In the genomic region with DNA sequence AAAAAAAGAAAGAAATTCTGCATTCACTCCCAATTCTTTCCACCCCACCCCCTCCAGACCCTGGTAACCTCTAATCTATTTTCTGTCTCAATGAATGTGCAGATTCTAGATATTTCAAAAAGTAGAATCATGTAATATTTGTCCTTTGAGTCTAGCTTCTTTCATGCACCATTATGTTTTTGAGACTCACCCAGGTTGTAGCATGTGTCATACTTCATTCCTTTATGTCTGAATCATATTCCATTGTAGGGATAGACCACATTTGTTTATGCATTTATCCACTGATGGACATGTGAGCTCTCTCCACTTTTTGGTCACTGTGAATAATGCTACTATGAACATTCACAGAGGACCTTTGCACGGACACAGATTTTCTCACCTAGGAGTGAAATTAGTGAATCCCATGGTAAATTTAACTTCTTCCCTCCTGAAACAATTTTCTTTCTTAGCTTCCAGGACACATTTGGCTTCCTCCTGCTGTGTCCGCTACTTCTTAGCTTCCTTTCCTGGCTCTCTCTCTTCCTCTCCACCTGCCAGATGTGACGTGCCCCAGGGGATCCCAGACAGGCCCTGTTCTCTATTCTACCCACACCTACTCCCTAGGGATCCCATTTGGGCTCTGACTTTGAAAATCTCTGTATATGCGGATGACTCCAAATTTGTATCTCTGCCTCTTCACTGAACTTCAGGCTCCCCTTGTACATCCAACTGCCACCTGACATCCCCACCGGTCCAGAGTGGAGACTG, we compare ENCODE assay signal across 8 cellular contexts. TPM values are rescaled to one million over a fixed set of nuclear protein-coding genes. Genes with fewer than 3 reads are reported as not detected.
DNase-seq lines count a peak whose midpoint lies in the region; ATAC-seq and TF ChIP-seq lines count a peak whose summit lies in the region.

No MANE protein-coding gene starts in this region.

- no peak overlapping the region for H2AFZ ChIP-seq in SK-N-SH (ENCODE audit: low read depth)

- CTCF ChIA-PET in SK-N-SH (lab: Yijun Ruan, JAX), result interaction anchor here (6.6 kb wide), 1 partner anchor 240 kb away, joined by 68 read pairs; no protein-coding TSS in a partner anchor

- ATAC-seq in thoracic aorta (ENCODE audit: insufficient number of reproducible peaks, low FRiP score, low read depth), result peak; percentile 18
- no peak for ATAC-seq in natural killer cell treated with Interleukin-12 subunit alpha and Interleukin-12 subunit beta and Interleukin-15 and Interleukin-18, amount 100 ng/mL, for 72 hours

- no peak overlapping the region for H3K27ac Mint-ChIP-seq in natural killer cell treated with Interleukin-12 subunit alpha and Interleukin-12 subunit beta and Interleukin-15 and Interleukin-18, amount 100 ng/mL, for 72 hours

- no peak for TF ChIP-seq POLR2A in esophagus muscularis mucosa (IDR thresholded peaks at IDR 0.05; ENCODE audit: low read depth)

- H4K20me1 ChIP-seq in SK-N-SH (ENCODE audit: insufficient read depth), result no peaks in the 10 kb centered on the region

- POLR2A ChIA-PET in SK-N-SH (lab: Yijun Ruan, JAX), result no interaction called here

- no peaks in the 10 kb centered on the region for H3K79me2 ChIP-seq in SK-N-SH (ENCODE audit: insufficient read depth)

- H3K9me3 ChIP-seq in SK-N-SH (no peaks in the 10 kb centered on the region), thoracic aorta (no peaks in the 10 kb centered on the region), esophagus muscularis mucosa (peaks cover 0 to 11% (median 3%) of the 10 kb centered on the region in 4 donors), right atrium auricular region (peaks cover 0 to 7% of the 10 kb centered on the region in 2 donors)

- no peaks in the 10 kb centered on the region for H3K27me3 Mint-ChIP-seq in natural killer cell treated with Interleukin-12 subunit alpha and Interleukin-12 subunit beta and Interleukin-15 and Interleukin-18, amount 100 ng/mL, for 72 hours

- H3K4me2 ChIP-seq in SK-N-SH, result no peak overlapping the region

- TF ChIP-seq CTCF in SK-N-SH (IDR thresholded peaks at IDR 0.05) (no peak), fibroblast of villous mesenchyme (IDR thresholded peaks at IDR 0.05; ENCODE audit: insufficient read depth, low read depth, low read length) (no peak), thoracic aorta (IDR thresholded peaks at IDR 0.05) (no peak), esophagus muscularis mucosa (IDR thresholded peaks at IDR 0.05) (no peak), right atrium auricular region (IDR thresholded peaks at IDR 0.05) (no peak)

- H3K4me1 ChIP-seq in SK-N-SH (ENCODE audit: control insufficient read depth in 1 of 2, insufficient read depth in 2 of 2, low read depth in 1 of 2, low read length in 1 of 2), result peaks cover 0 to 12% of the 10 kb centered on the region in 2 experiments; a peak in 1 of 4 replicates
- H3K4me1 ChIP-seq in thoracic aorta (ENCODE audit: control insufficient read depth in 1 of 2, low read depth in 2 of 2), result peaks cover 7 to 16% of the 10 kb centered on the region in 2 donors
- H3K4me1 ChIP-seq in esophagus muscularis mucosa, result peaks cover 0 to 8% (median 8%) of the 10 kb centered on the region in 4 donors
- no peaks in the 10 kb centered on the region for H3K4me1 ChIP-seq in right atrium auricular region

- no peaks in the 10 kb centered on the region for H3K9me2 ChIP-seq in SK-N-SH

- H3K4me3 ChIP-seq in SK-N-SH (ENCODE audit: low read depth in 2 of 2, low read length in 1 of 2) (no peak overlapping the region), fibroblast of villous mesenchyme (ENCODE audit: low read depth, low read length) (no peak overlapping the region), thoracic aorta (no peak overlapping the region), esophagus muscularis mucosa (no peak overlapping the region), right atrium auricular region (no peak overlapping the region)

- no peak overlapping the region for H3K9ac ChIP-seq in SK-N-SH

- H3K9me3 Mint-ChIP-seq in natural killer cell treated with Interleukin-12 subunit alpha and Interleukin-12 subunit beta and Interleukin-15 and Interleukin-18, amount 100 ng/mL, for 72 hours, result peaks cover 8% of the 10 kb centered on the region

- H3K27ac ChIP-seq in SK-N-SH (ENCODE audit: low read depth in 2 of 2, low read length in 1 of 2), result no peak overlapping the region
- no peak overlapping the region for H3K27ac ChIP-seq in thoracic aorta
- peak overlapping the region in 1 of 4 donors; percentile 33 for H3K27ac ChIP-seq in esophagus muscularis mucosa (replicated peaks in 1 of 4)
- no peak overlapping the region for H3K27ac ChIP-seq in right atrium auricular region

- DNase-seq in SIG-M5 treated with dmso at 0.1 percent for 504 hours (lab: John Stamatoyannopoulos, UW; ENCODE audit: unreplicated experiment) (peak; percentile 83), SIG-M5 (lab: John Stamatoyannopoulos, UW) (no peak), SK-N-SH (no peak), fibroblast of villous mesenchyme (ENCODE audit: low read depth) (peak; percentile 63), thoracic aorta (ENCODE audit: low spot score) (no peak), esophagus muscularis mucosa (ENCODE audit: extremely low spot score) (no peak), right atrium auricular region (ENCODE audit: low spot score) (no peak)
- no peak for DNase-seq in natural killer cell treated with Interleukin-12 subunit alpha and Interleukin-12 subunit beta and Interleukin-15 and Interleukin-18, amount 100 ng/mL, for 72 hours (ENCODE audit: low spot score)

- no peaks in the 10 kb centered on the region for H3K36me3 ChIP-seq in SK-N-SH (replicated peaks in 1 of 2; ENCODE audit: control insufficient read depth in 1 of 2, insufficient read depth in 2 of 2, low read length in 1 of 2)
- no peaks in the 10 kb centered on the region for H3K36me3 ChIP-seq in thoracic aorta
- H3K36me3 ChIP-seq in esophagus muscularis mucosa, result no peaks in the 10 kb centered on the region
- no peaks in the 10 kb centered on the region for H3K36me3 ChIP-seq in right atrium auricular region

- H3F3A ChIP-seq in SK-N-SH (replicated peaks; ENCODE audit: insufficient read depth), result peaks cover 9% of the 10 kb centered on the region

- H3K4me1 Mint-ChIP-seq in natural killer cell treated with Interleukin-12 subunit alpha and Interleukin-12 subunit beta and Interleukin-15 and Interleukin-18, amount 100 ng/mL, for 72 hours (ENCODE audit: low read depth in 2 of 2), result peaks cover 28 to 29% of the 10 kb centered on the region in 2 donors

- H3K4me3 Mint-ChIP-seq in natural killer cell treated with Interleukin-12 subunit alpha and Interleukin-12 subunit beta and Interleukin-15 and Interleukin-18, amount 100 ng/mL, for 72 hours, result no peak overlapping the region

- TF ChIP-seq EP300 in SK-N-SH (IDR thresholded peaks at IDR 0.05; ENCODE audit: borderline replicate concordance in 1 of 2, low read depth in 1 of 2, low read length in 1 of 2), result no peak
- no peak for TF ChIP-seq EP300 in esophagus muscularis mucosa (IDR thresholded peaks at IDR 0.05)

- intact Hi-C loops in esophagus muscularis mucosa (cut with DNase I), result no loop called here

- 73% methylated on average over 5 of the region's 5 CpGs for WGBS in SK-N-SH (ENCODE audit: low lambda C conversion rate)
- 58% methylated on average over 5 of the region's 5 CpGs for WGBS in esophagus muscularis mucosa

- no peaks in the 10 kb centered on the region for H3K27me3 ChIP-seq in SK-N-SH (ENCODE audit: insufficient read depth)
- H3K27me3 ChIP-seq in thoracic aorta (replicated peaks; ENCODE audit: insufficient read depth), result no peaks in the 10 kb centered on the region
- H3K27me3 ChIP-seq in esophagus muscularis mucosa, result no peaks in the 10 kb centered on the region
- H3K27me3 ChIP-seq in right atrium auricular region, result no peaks in the 10 kb centered on the region

- H3K36me3 Mint-ChIP-seq in natural killer cell treated with Interleukin-12 subunit alpha and Interleukin-12 subunit beta and Interleukin-15 and Interleukin-18, amount 100 ng/mL, for 72 hours, result no peaks in the 10 kb centered on the region

- TF ChIP-seq RAD21 in SK-N-SH (IDR thresholded peaks at IDR 0.05; ENCODE audit: low read length), result no peak

TF ChIP-seq in SK-N-SH, 30 proteins besides CTCF, POLR2A, EP300 and RAD21 (continues in another document):
- TF ChIP-seq FOSL2 (IDR thresholded peaks at IDR 0.05; ENCODE audit: borderline replicate concordance, low read depth) (peak; percentile 86), JUND (IDR thresholded peaks at IDR 0.05) (peak; percentile 66), TCF12 (IDR thresholded peaks at IDR 0.05) (peak; percentile 44; the same call in 1 of the 2 replicates)
- TF ChIP-seq, protein P1, sequence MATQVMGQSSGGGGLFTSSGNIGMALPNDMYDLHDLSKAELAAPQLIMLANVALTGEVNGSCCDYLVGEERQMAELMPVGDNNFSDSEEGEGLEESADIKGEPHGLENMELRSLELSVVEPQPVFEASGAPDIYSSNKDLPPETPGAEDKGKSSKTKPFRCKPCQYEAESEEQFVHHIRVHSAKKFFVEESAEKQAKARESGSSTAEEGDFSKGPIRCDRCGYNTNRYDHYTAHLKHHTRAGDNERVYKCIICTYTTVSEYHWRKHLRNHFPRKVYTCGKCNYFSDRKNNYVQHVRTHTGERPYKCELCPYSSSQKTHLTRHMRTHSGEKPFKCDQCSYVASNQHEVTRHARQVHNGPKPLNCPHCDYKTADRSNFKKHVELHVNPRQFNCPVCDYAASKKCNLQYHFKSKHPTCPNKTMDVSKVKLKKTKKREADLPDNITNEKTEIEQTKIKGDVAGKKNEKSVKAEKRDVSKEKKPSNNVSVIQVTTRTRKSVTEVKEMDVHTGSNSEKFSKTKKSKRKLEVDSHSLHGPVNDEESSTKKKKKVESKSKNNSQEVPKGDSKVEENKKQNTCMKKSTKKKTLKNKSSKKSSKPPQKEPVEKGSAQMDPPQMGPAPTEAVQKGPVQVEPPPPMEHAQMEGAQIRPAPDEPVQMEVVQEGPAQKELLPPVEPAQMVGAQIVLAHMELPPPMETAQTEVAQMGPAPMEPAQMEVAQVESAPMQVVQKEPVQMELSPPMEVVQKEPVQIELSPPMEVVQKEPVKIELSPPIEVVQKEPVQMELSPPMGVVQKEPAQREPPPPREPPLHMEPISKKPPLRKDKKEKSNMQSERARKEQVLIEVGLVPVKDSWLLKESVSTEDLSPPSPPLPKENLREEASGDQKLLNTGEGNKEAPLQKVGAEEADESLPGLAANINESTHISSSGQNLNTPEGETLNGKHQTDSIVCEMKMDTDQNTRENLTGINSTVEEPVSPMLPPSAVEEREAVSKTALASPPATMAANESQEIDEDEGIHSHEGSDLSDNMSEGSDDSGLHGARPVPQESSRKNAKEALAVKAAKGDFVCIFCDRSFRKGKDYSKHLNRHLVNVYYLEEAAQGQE (IDR thresholded peaks at IDR 0.05; ENCODE audit: low read depth, low read length), result no peak

RNA-seq across cellular contexts. Expression of a gene that starts 24.0 kb away (rescaled TPM):
- polyA plus RNA-seq in SK-N-SH (2012; rRNA removed), result 6.1 and 8.4 TPM in 2 replicates
- polyA plus RNA-seq in SK-N-SH (2012; cell fraction: cytosol; rRNA removed), result 7.1 and 7.9 TPM in 2 replicates
- 8.4 and 16.0 TPM in 2 replicates for polyA plus RNA-seq in SK-N-SH (2012; cell fraction: nucleus; rRNA removed)
- total RNA-seq in fibroblast of villous mesenchyme (41.9 and 47.5 TPM in 2 replicates), thoracic aorta (10 to 100 TPM; 25.9 to 37.2 TPM), esophagus muscularis mucosa (10 to 100 TPM; 33.6 to 45.2 (median 39.3) TPM), right atrium auricular region (10 to 100 TPM; 31.5 to 46.5 TPM)
- total RNA-seq in natural killer cell treated with Interleukin-12 subunit alpha and Interleukin-12 subunit beta and Interleukin-15 and Interleukin-18, amount 100 ng/mL, for 72 hours, result 10 to 100 TPM; 29.8 to 31.5 TPM

Comparison
In these comparisons a context has a peak if more than half of its experiments do, and no peak if none do; other contexts are left out.
1. DNase-seq: peak in SIG-M5 treated with dmso at 0.1 percent for 504 hours (single experiment) and fibroblast of villous mesenchyme (single experiment); none in SIG-M5 (single experiment), SK-N-SH (single experiment), thoracic aorta (single experiment), natural killer cell treated with Interleukin-12 subunit alpha and Interleukin-12 subunit beta and Interleukin-15 and Interleukin-18, amount 100 ng/mL, for 72 hours (single experiment), esophagus muscularis mucosa (single experiment) and right atrium auricular region (single experiment).